Comparison of ENCODE assay signal across 17 cellular contexts in genomic region chr11:118079507-118079906, GRCh38. TPM values are rescaled to one million over a fixed set of nuclear protein-coding genes. Genes with fewer than 3 reads are reported as not detected.
"Had no signal": no experiment of that assay in that cellular context is flagged by ENCODE, and none has a peak within 500 bp of the region (broad histone marks: within the 10 kb centered on the region; RNA-seq: fewer than 3 reads in every experiment).

No MANE protein-coding gene starts in this region.

- H3K27me3 ChIP-seq: adrenal gland, neutrophil, sigmoid colon had no signal

- H3K27ac Mint-ChIP-seq: immature natural killer cell had no signal

- H3K4me3 ChIP-seq: adrenal gland, esophagus muscularis mucosa, sigmoid colon, upper lobe of right lung had no signal

- H3K9me3 Mint-ChIP-seq: immature natural killer cell had no signal

- H3K36me3 ChIP-seq: adrenal gland, esophagus muscularis mucosa, neutrophil, sigmoid colon, upper lobe of right lung had no signal

- ATAC-seq: left lobe of liver, upper lobe of right lung had no signal

- H3K9me3 ChIP-seq: adrenal gland, esophagus muscularis mucosa, neutrophil, sigmoid colon, upper lobe of right lung had no signal

- H3K4me3 Mint-ChIP-seq: immature natural killer cell had no signal

- DNase-seq: activated CD4-positive, alpha-beta T cell treated with anti-CD3 and anti-CD28 coated beads, Interleukin-2, amount 50 U/mL, for 48 hours; activated CD4-positive, CD25-positive, alpha-beta regulatory T cell treated with anti-CD3 and anti-CD28 coated beads, Interleukin-2, amount 50 U/mL, for 72 hours; activated naive CD4-positive, alpha-beta T cell treated with anti-CD3 and anti-CD28 coated beads, Interleukin-2, amount 50 U/mL, for 16 hours; adrenal gland; central memory CD4-positive, alpha-beta T cell; foreskin fibroblast; glutamatergic neuron; immature natural killer cell; sigmoid colon; stimulated activated CD4-positive, alpha-beta T cell treated with anti-CD3 and anti-CD28 coated beads, Interleukin-12 subunit alpha, Interleukin-12 subunit beta, amount 100 ng/mL, for 4 hours; stimulated activated naive CD4-positive, alpha-beta T cell treated with Interleukin-2 at 50 U/mL for 16 hours; upper lobe of right lung had no signal

- H3K27ac ChIP-seq: adrenal gland, esophagus muscularis mucosa, sigmoid colon, upper lobe of right lung had no signal

- H3K36me3 Mint-ChIP-seq: immature natural killer cell had no signal

- H3K4me1 Mint-ChIP-seq: immature natural killer cell had no signal

RNA-seq across cellular contexts. Expression of gene TMPRSS4, which starts 2.6 kb away (rescaled TPM):
- total RNA-seq: left lobe of liver, myocyte, SK-MEL-5 had no signal
- polyA plus RNA-seq: immature natural killer cell had no signal

RNA-seq across cellular contexts. Expression of gene SMIM35, which starts 7.3 kb away (rescaled TPM):
- total RNA-seq: esophagus muscularis mucosa, myocyte, sigmoid colon, SK-MEL-5, upper lobe of right lung had no signal
